In genomic region chr3:69095636-69096035, GRCh38 we compare ENCODE assay signal across 1 cellular context.
TF ChIP-seq lines count a peak whose summit lies in the region.

No MANE protein-coding gene starts in this region.

TF ChIP-seq in K562, 482 proteins besides CTCF, POLR2A, EP300 and RAD21 (continued from another document and continues in another):
- TF ChIP-seq MGA (IDR thresholded peaks at IDR 0.05) (no peak), NR2C1 (IDR thresholded peaks at IDR 0.05) (no peak), NR2C1 (tag; IDR thresholded peaks at IDR 0.05) (no peak), E2F4 (CRISPR knock-in tag; IDR thresholded peaks at IDR 0.05; ENCODE audit: low read depth) (no peak), THRAP3 (IDR thresholded peaks at IDR 0.05; ENCODE audit: borderline replicate concordance) (no peak), HDAC1 (IDR thresholded peaks at IDR 0.05) (peak in 1 of 2 experiments; percentile 94; a peak in 2 of 4 replicates), ZNF740 (CRISPR knock-in tag; IDR thresholded peaks at IDR 0.05) (no peak), ZNF740 (tag; IDR thresholded peaks at IDR 0.05) (no peak), TSHZ1 (CRISPR knock-in tag; IDR thresholded peaks at IDR 0.05) (no peak), FOXJ2 (tag; IDR thresholded peaks at IDR 0.05) (peak; percentile 67), BRF2 (IDR thresholded peaks at IDR 0.05; ENCODE audit: borderline replicate concordance, insufficient read depth, insufficient read length) (no peak), BHLHE40 (IDR thresholded peaks at IDR 0.05; ENCODE audit: low read length) (0 out of 2 replicates have a peak, but pooled peaks have one; percentile 7), CHD2 (IDR thresholded peaks at IDR 0.05; ENCODE audit: low read depth, low read length) (no peak), ZNF644 (tag; IDR thresholded peaks at IDR 0.05; ENCODE audit: low read depth) (no peak), GATAD2B (IDR thresholded peaks at IDR 0.05; ENCODE audit: borderline replicate concordance) (no peak), ZNF766 (CRISPR knock-in tag; conservative IDR thresholded peaks at IDR 0.05) (no peak), ZNF253 (CRISPR knock-in tag; conservative IDR thresholded peaks at IDR 0.05) (no peak), STAT5A (IDR thresholded peaks at IDR 0.05; ENCODE audit: borderline replicate concordance, low read length) (peak; percentile 27; the same call in 1 of the 2 replicates), TFAM (CRISPR knock-in tag; conservative IDR thresholded peaks at IDR 0.05) (no peak), SMC3 (conservative IDR thresholded peaks at IDR 0.05; ENCODE audit: insufficient read depth, low read depth, low read length) (no peak), COPS2 (conservative IDR thresholded peaks at IDR 0.05) (no peak), SMAD4 (CRISPR knock-in tag; conservative IDR thresholded peaks at IDR 0.05) (peak; percentile 70), SOX6 (IDR thresholded peaks at IDR 0.05) (peak; percentile 63; the same call in 1 of the 2 replicates), MEIS2 (IDR thresholded peaks at IDR 0.05; ENCODE audit: partially characterized antibody) (peak; percentile 97), SMARCA4 (IDR thresholded peaks at IDR 0.05) (peak; percentile 30; the same call in 1 of the 2 replicates), ZNF263 (CRISPR knock-in tag; IDR thresholded peaks at IDR 0.05; ENCODE audit: borderline replicate concordance) (no peak), CGGBP1 (CRISPR knock-in tag; IDR thresholded peaks at IDR 0.05) (no peak), HDAC2 (IDR thresholded peaks at IDR 0.05) (peak; percentile 73; the same call in 1 of the 2 replicates), HMGXB4 (CRISPR knock-in tag; IDR thresholded peaks at IDR 0.05) (no peak), POLR3G (IDR thresholded peaks at IDR 0.05; ENCODE audit: extremely low read depth, insufficient read length, insufficient replicate concordance) (no peak), ZNF764 (CRISPR knock-in tag; IDR thresholded peaks at IDR 0.05; ENCODE audit: low read depth) (no peak), TFAP4 (CRISPR knock-in tag; IDR thresholded peaks at IDR 0.05; ENCODE audit: borderline replicate concordance) (peak; percentile 56; the same call in 1 of the 2 replicates)
